Comparison of ENCODE assay signal across 14 cellular contexts in the genomic region with DNA sequence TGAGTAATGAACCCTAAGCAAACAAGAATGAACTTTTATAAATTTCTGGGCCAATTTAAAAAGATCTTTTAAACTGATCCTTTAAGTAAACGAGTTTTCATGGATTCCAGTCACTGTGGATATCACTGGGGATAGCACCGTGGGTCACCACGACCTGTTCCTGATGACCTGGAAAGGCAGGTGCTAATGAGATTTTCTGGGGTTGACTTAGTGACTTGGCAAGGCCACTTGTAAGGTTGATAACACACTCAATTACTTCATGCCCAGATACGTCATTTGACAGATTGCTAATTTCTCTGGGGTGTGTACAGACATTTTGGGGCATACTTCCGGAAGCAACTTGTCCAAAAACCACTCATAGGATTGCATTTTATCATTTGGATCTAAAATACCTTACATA. TPM values are rescaled to one million over a fixed set of nuclear protein-coding genes. Genes with fewer than 3 reads are reported as not detected.
DNase-seq lines count a peak whose midpoint lies in the region; ATAC-seq and TF ChIP-seq lines count a peak whose summit lies in the region.
"Had no signal": no experiment of that assay in that cellular context is flagged by ENCODE, and none has a peak within 500 bp of the region (broad histone marks: within the 10 kb centered on the region; RNA-seq: fewer than 3 reads in every experiment).

No MANE protein-coding gene starts in this region.

- no peak for TF ChIP-seq POLR2A in gastroesophageal sphincter (IDR thresholded peaks at IDR 0.05)

- DNase-seq in occipital lobe (lab: John Stamatoyannopoulos, UW) = no peak
- no peak for DNase-seq in stimulated activated CD4-positive, alpha-beta T cell treated with anti-CD3 and anti-CD28 coated beads, Interleukin-4, amount 100 ng/mL, for 24 hours
- DNase-seq: BE2C; Caco-2; CD8-positive, alpha-beta memory T cell; DND-41; GDM1 had no signal

- H3K36me3 ChIP-seq in BLaER1 (no peaks in the 10 kb centered on the region), gastroesophageal sphincter (peaks cover 0 to 41% of the 10 kb centered on the region in 2 donors), skeletal muscle tissue (ENCODE audit: control insufficient read depth in 3 of 3, insufficient read depth in 3 of 3, low read length in 3 of 3) (peaks cover 4 to 18% (median 15%) of the 10 kb centered on the region in 3 donors)
- H3K36me3 ChIP-seq in BLaER1 treated with 17β-estradiol and CSF1 and Interleukin-3, amounts not matched to agents 10 nM and 100 nM = no peaks in the 10 kb centered on the region
- H3K36me3 ChIP-seq: BE2C had no signal

- TF ChIP-seq CTCF in gastroesophageal sphincter (IDR thresholded peaks at IDR 0.05) = no peak

- H3K27me3 ChIP-seq in BLaER1 (peaks cover 12% of the 10 kb centered on the region; the same call in 1 of the 2 replicates), gastroesophageal sphincter (no peaks in the 10 kb centered on the region), skeletal muscle tissue (ENCODE audit: control insufficient read depth in 3 of 3, insufficient read depth in 3 of 3, low read length in 3 of 3) (no peaks in the 10 kb centered on the region)
- H3K27me3 ChIP-seq in BLaER1 treated with 17β-estradiol and CSF1 and Interleukin-3, amounts not matched to agents 10 nM and 100 nM = peaks cover 0 to 80% (median 22%) of the 10 kb centered on the region in 11 experiments; a peak in 16 of 22 replicates
- H3K27me3 ChIP-seq: BE2C had no signal

- H3K4me1 ChIP-seq in BLaER1 (peaks cover 44% of the 10 kb centered on the region), gastroesophageal sphincter (peaks cover 10 to 72% (median 17%) of the 10 kb centered on the region in 3 donors), skeletal muscle tissue (ENCODE audit: control insufficient read depth in 3 of 3, insufficient read depth in 3 of 3, low read length in 3 of 3) (peaks cover 51 to 72% (median 52%) of the 10 kb centered on the region in 3 donors)
- H3K4me1 ChIP-seq in BLaER1 treated with 17β-estradiol and CSF1 and Interleukin-3, amounts not matched to agents 10 nM and 100 nM = peaks cover 30 to 60% (median 49%) of the 10 kb centered on the region in 10 experiments
- H3K4me1 ChIP-seq: A549, BE2C had no signal

- H3K9ac ChIP-seq in BLaER1 (no peak overlapping the region), skeletal muscle tissue (ENCODE audit: low read depth in 1 of 3, low read length in 3 of 3) (no peak overlapping the region)
- peak overlapping the region in 3 of 11 experiments; percentile 21 to 23 (median 23); a peak in 5 of 22 replicates for H3K9ac ChIP-seq in BLaER1 treated with 17β-estradiol and CSF1 and Interleukin-3, amounts not matched to agents 10 nM and 100 nM

- WGBS in gastroesophageal sphincter (ENCODE audit: low coverage in 1 of 2), 2 donors = 73 to 81% methylated on average over 5 of the region's 5 CpGs

- H3K27ac ChIP-seq in BLaER1 (no peak overlapping the region), gastroesophageal sphincter (peak overlapping the region; percentile 56 to 80 (median 73)), skeletal muscle tissue (ENCODE audit: low read depth, low read length) (peak overlapping the region; percentile 83)
- peak overlapping the region in 8 of 11 experiments; percentile 32 to 96 (median 89); a peak in 13 of 22 replicates for H3K27ac ChIP-seq in BLaER1 treated with 17β-estradiol and CSF1 and Interleukin-3, amounts not matched to agents 10 nM and 100 nM
- H3K27ac ChIP-seq: A549 had no signal

- no peak for ATAC-seq in gastroesophageal sphincter
- no peak for ATAC-seq in GM21367 (IDR thresholded peaks at IDR 0.05; ENCODE audit: unreplicated experiment)
- ATAC-seq: A549, HepG2 had no signal

- no peak overlapping the region for H3K4me3 ChIP-seq in BLaER1
- H3K4me3 ChIP-seq in BLaER1 treated with 17β-estradiol and CSF1 and Interleukin-3, amounts not matched to agents 10 nM and 100 nM = no peak overlapping the region
- H3K4me3 ChIP-seq in gastroesophageal sphincter = no peak overlapping the region
- H3K4me3 ChIP-seq in skeletal muscle tissue (ENCODE audit: low read length in 3 of 3) = no peak overlapping the region
- H3K4me3 ChIP-seq: A549 had no signal

- peaks cover 14% of the 10 kb centered on the region for H4K20me1 ChIP-seq in BLaER1
- H4K20me1 ChIP-seq in BLaER1 treated with 17β-estradiol and CSF1 and Interleukin-3, amounts not matched to agents 10 nM and 100 nM = no peaks in the 10 kb centered on the region

- TF ChIP-seq EP300 in gastroesophageal sphincter (IDR thresholded peaks at IDR 0.05) = no peak

- peak overlapping the region; percentile 88; the same call in 1 of the 2 replicates for H3K4me2 ChIP-seq in BLaER1
- H3K4me2 ChIP-seq in BLaER1 treated with 17β-estradiol and CSF1 and Interleukin-3, amounts not matched to agents 10 nM and 100 nM = peak overlapping the region in 9 of 11 experiments; percentile 73 to 97 (median 93); a peak in 17 of 22 replicates
- H3K4me2 ChIP-seq: A549 had no signal

- H3K9me3 ChIP-seq in BLaER1 (peaks cover 7% of the 10 kb centered on the region; the same call in 1 of the 2 replicates), gastroesophageal sphincter (no peaks in the 10 kb centered on the region), skeletal muscle tissue (ENCODE audit: control insufficient read depth in 3 of 3, low read length in 3 of 3) (no peaks in the 10 kb centered on the region)
- peaks cover 0 to 16% (median 11%) of the 10 kb centered on the region in 11 experiments; a peak in 13 of 22 replicates for H3K9me3 ChIP-seq in BLaER1 treated with 17β-estradiol and CSF1 and Interleukin-3, amounts not matched to agents 10 nM and 100 nM (replicated peaks in 1 of 11)
- H3K9me3 ChIP-seq: A549, BE2C, Caco-2 had no signal

RNA-seq across cellular contexts. Expression of a gene that starts 24.5 kb away (rescaled TPM):
- total RNA-seq in gastroesophageal sphincter (1,000 to 10,000 TPM; 1,505 to 2,123 (median 1,752) TPM), skeletal muscle tissue (415 TPM), occipital lobe (18.2 TPM)
- total RNA-seq: CD8-positive, alpha-beta memory T cell had no signal

RNA-seq across cellular contexts. Expression of a gene that starts 39.3 kb away (rescaled TPM):
- total RNA-seq in gastroesophageal sphincter (1 to 10 TPM in 3 of 4 donors, under 1 TPM in 1; 0.67 to 7.5 (median 2.4) TPM), skeletal muscle tissue (0.52 TPM), occipital lobe (1.7 TPM)
- total RNA-seq: Caco-2; CD8-positive, alpha-beta memory T cell; HepG2 had no signal

Comparison
In these comparisons a context has a peak if more than half of its experiments do, and no peak if none do; other contexts are left out.
1. RNA of a gene that starts 24.5 kb away (total RNA-seq): 1,505 to 2,123 TPM in gastroesophageal sphincter and 415 TPM in skeletal muscle tissue (single experiment); 18.2 TPM in occipital lobe (single experiment); every median in the first group is over 10 times any median in the second.